10 cellular contexts compared by ENCODE assay signal in genomic region chr20:31664696-31665354, GRCh38. TPM values are rescaled to one million over a fixed set of nuclear protein-coding genes. Genes with fewer than 3 reads are reported as not detected.
DNase-seq lines count a peak whose midpoint lies in the region; ATAC-seq and TF ChIP-seq lines count a peak whose summit lies in the region.
"Had no signal": no experiment of that assay in that cellular context is flagged by ENCODE, and none has a peak within 500 bp of the region (broad histone marks: within the 10 kb centered on the region; RNA-seq: fewer than 3 reads in every experiment).

No MANE protein-coding gene starts in this region.

- H3K9me3 Mint-ChIP-seq in CD8-positive, alpha-beta T cell, result no peaks in the 10 kb centered on the region
- H3K9me3 Mint-ChIP-seq in progenitor cell of endocrine pancreas (ENCODE audit: low read depth), result no peaks in the 10 kb centered on the region
- no peaks in the 10 kb centered on the region for H3K9me3 Mint-ChIP-seq in CD4-positive, alpha-beta T cell

- H3K9me3 ChIP-seq in CD8-positive, alpha-beta T cell (ENCODE audit: low read length), result no peaks in the 10 kb centered on the region
- no peaks in the 10 kb centered on the region for H3K9me3 ChIP-seq in Panc1 (ENCODE audit: control insufficient read depth, insufficient read depth, low read depth, low read length)
- H3K9me3 ChIP-seq in CD4-positive, alpha-beta T cell (ENCODE audit: control insufficient read depth, low read length), result no peaks in the 10 kb centered on the region

- in situ Hi-C loops in Panc1 (cut with HindIII; ENCODE audit: low pct_unique_long_range_greater_than_20kb, low sequenced_read_pairs) (no loop called here), ACHN (cut with HindIII; ENCODE audit: low pct_ligation_motif_present, low pct_unique_long_range_greater_than_20kb, low sequenced_read_pairs) (no loop called here)

- no peaks in the 10 kb centered on the region for H3K27me3 Mint-ChIP-seq in CD8-positive, alpha-beta T cell (ENCODE audit: low read depth)
- no peaks in the 10 kb centered on the region for H3K27me3 Mint-ChIP-seq in progenitor cell of endocrine pancreas
- no peaks in the 10 kb centered on the region for H3K27me3 Mint-ChIP-seq in CD4-positive, alpha-beta T cell

- peaks cover 5% of the 10 kb centered on the region for H3K36me3 ChIP-seq in CD8-positive, alpha-beta T cell (ENCODE audit: insufficient read depth, low read length)
- H3K36me3 ChIP-seq in Panc1 (ENCODE audit: control insufficient read depth, insufficient read depth, low read length), result no peaks in the 10 kb centered on the region

- peaks cover 26% of the 10 kb centered on the region for H3K36me3 Mint-ChIP-seq in CD8-positive, alpha-beta T cell
- H3K36me3 Mint-ChIP-seq in progenitor cell of endocrine pancreas (ENCODE audit: insufficient read depth), result peaks cover 14% of the 10 kb centered on the region
- H3K36me3 Mint-ChIP-seq in CD4-positive, alpha-beta T cell (ENCODE audit: low read depth), result peaks cover 16% of the 10 kb centered on the region

- CTCF ChIA-PET in CD8-positive, alpha-beta T cell (lab: Charles Lee), result interaction anchor here (0.8 to 7.4 kb wide), 5 partner anchors 10 to 92 kb away, joined by 3 to 270 read pairs (median 3); partner anchors contain the start of gene BCL2L1
- CTCF ChIA-PET in Panc1 (lab: Charles Lee), result interaction anchor here (0.5 to 7.8 kb wide), 6 partner anchors 9 to 107 kb away, joined by 3 to 195 read pairs (median 12); partner anchors contain the start of gene BCL2L1
- CTCF ChIA-PET in CD4-positive, alpha-beta T cell (lab: Charles Lee), result interaction anchor here (7.3 kb wide), 1 partner anchor 57 kb away, joined by 197 read pairs; the partner anchor contains the start of gene BCL2L1

- intact Hi-C loops in CD8-positive, alpha-beta T cell (cut with DNase I, micrococcal nuclease), result loop anchor here in 1 of 2 experiments (5.0 kb wide), 2 partner anchors 103 to 153 kb away; partner anchors contain the start of gene HM13
- intact Hi-C loops in Panc1 (cut with micrococcal nuclease; ENCODE audit: unreplicated experiment), result no loop called here
- intact Hi-C loops in CD4-positive, alpha-beta T cell (cut with DNase I, micrococcal nuclease), result no loop called here

- no peak overlapping the region for H3K27ac ChIP-seq in CD8-positive, alpha-beta T cell (ENCODE audit: low read depth, low read length)
- H3K27ac ChIP-seq in Panc1 (ENCODE audit: low read length), result peak overlapping the region; percentile 46
- H3K27ac ChIP-seq in CD4-positive, alpha-beta T cell (ENCODE audit: low read depth, low read length), result no peak overlapping the region

- POLR2A ChIA-PET in CD8-positive, alpha-beta T cell (lab: Charles Lee), result interaction anchor here (0.8 to 2.5 kb wide), 2 partner anchors 10 to 59 kb away, joined by 4 to 21 read pairs; partner anchors contain the start of gene BCL2L1
- POLR2A ChIA-PET in Panc1 (lab: Charles Lee), result interaction anchor here (0.8 to 1.1 kb wide), 2 partner anchors 55 to 58 kb away, joined by 3 read pairs; partner anchors contain the start of gene BCL2L1
- POLR2A ChIA-PET in CD4-positive, alpha-beta T cell (lab: Charles Lee), result interaction anchor here (1.1 to 1.8 kb wide), 2 partner anchors 53 to 59 kb away, joined by 4 to 5 read pairs; no protein-coding TSS in a partner anchor

- peaks cover 37% of the 10 kb centered on the region for H3K4me1 ChIP-seq in CD8-positive, alpha-beta T cell (ENCODE audit: insufficient read depth, low read length)
- H3K4me1 ChIP-seq in Panc1 (ENCODE audit: control insufficient read depth, insufficient read depth, low read length), result peaks cover 42% of the 10 kb centered on the region

- H3K4me3 Mint-ChIP-seq in CD8-positive, alpha-beta T cell, result no peak overlapping the region
- no peak overlapping the region for H3K4me3 Mint-ChIP-seq in progenitor cell of endocrine pancreas (ENCODE audit: low read depth)
- H3K4me3 Mint-ChIP-seq in CD4-positive, alpha-beta T cell, result no peak overlapping the region

- no peak for DNase-seq in CD8-positive, alpha-beta T cell
- DNase-seq in Panc1 (ENCODE audit: low read depth, low spot score) (no peak), erythroblast (lab: John Stamatoyannopoulos, UW) (peak; percentile 48 to 63), progenitor cell of endocrine pancreas (ENCODE audit: low spot score, unreplicated experiment) (no peak), ACHN (no peak), NK-92 (lab: John Stamatoyannopoulos, UW; ENCODE audit: unreplicated experiment) (no peak)
- no peak for DNase-seq in CD4-positive, alpha-beta T cell
- DNase-seq: NCI-H526 treated with DMSO at 0.1 percent for 48 hours had no signal

- TF ChIP-seq POLR2A in erythroblast (IDR thresholded peaks at IDR 0.05; ENCODE audit: low read length), result no peak

- H3K4me1 Mint-ChIP-seq in CD8-positive, alpha-beta T cell (ENCODE audit: low read depth), result peaks cover 51% of the 10 kb centered on the region
- peaks cover 39% of the 10 kb centered on the region for H3K4me1 Mint-ChIP-seq in progenitor cell of endocrine pancreas (ENCODE audit: low read depth)
- H3K4me1 Mint-ChIP-seq in CD4-positive, alpha-beta T cell (ENCODE audit: low read depth), result peaks cover 38% of the 10 kb centered on the region

- no peak for TF ChIP-seq CTCF in CD8-positive, alpha-beta T cell (IDR thresholded peaks at IDR 0.05)
- no peak for TF ChIP-seq CTCF in Panc1 (IDR thresholded peaks at IDR 0.05)
- no peak for TF ChIP-seq CTCF in progenitor cell of endocrine pancreas (IDR thresholded peaks at IDR 0.05; ENCODE audit: unreplicated experiment)
- TF ChIP-seq CTCF in CD4-positive, alpha-beta T cell (IDR thresholded peaks at IDR 0.05), result no peak

- H3K27ac Mint-ChIP-seq in CD8-positive, alpha-beta T cell, result peak overlapping the region; percentile 86
- peak overlapping the region; percentile 96 for H3K27ac Mint-ChIP-seq in progenitor cell of endocrine pancreas
- H3K27ac Mint-ChIP-seq in CD4-positive, alpha-beta T cell, result no peak overlapping the region

- no peaks in the 10 kb centered on the region for H3K27me3 ChIP-seq in CD8-positive, alpha-beta T cell (ENCODE audit: insufficient read depth, low read length)
- no peaks in the 10 kb centered on the region for H3K27me3 ChIP-seq in Panc1 (ENCODE audit: control insufficient read depth, insufficient read depth, low read length)
- H3K27me3 ChIP-seq in CD4-positive, alpha-beta T cell (ENCODE audit: control insufficient read depth, insufficient read depth, low read length), result no peaks in the 10 kb centered on the region

- no peak for ATAC-seq in CD8-positive, alpha-beta T cell
- ATAC-seq in Panc1, result peak; percentile 41
- no peak for ATAC-seq in CD4-positive, alpha-beta T cell (ENCODE audit: poor library complexity)
- no peak for ATAC-seq in GM21576 (IDR thresholded peaks at IDR 0.05; ENCODE audit: unreplicated experiment)

- H3K4me3 ChIP-seq in CD8-positive, alpha-beta T cell (ENCODE audit: low read depth, low read length), result no peak overlapping the region
- no peak overlapping the region for H3K4me3 ChIP-seq in Panc1 (ENCODE audit: low read depth in 2 of 2, low read length in 2 of 2)

- BruUV-seq in Panc1 (replicated peaks; lab: Mats Ljungman, UMichigan), result no TSS peak

RNA-seq across cellular contexts. Expression of gene COX4I2, which starts 27.1 kb away (rescaled TPM):
- total RNA-seq in CD8-positive, alpha-beta T cell, result not detected
- total RNA-seq in Panc1 (2021; ENCODE audit: unreplicated experiment) (not detected), progenitor cell of endocrine pancreas (not detected in 2 replicates)
- polyA plus RNA-seq in Panc1 (2012; ENCODE audit: insufficient read length), result not detected
- total RNA-seq in CD4-positive, alpha-beta T cell, result not detected
- total RNA-seq: activated CD8-positive, alpha-beta memory T cell treated with anti-CD3 and anti-CD28 coated beads for 36 hours had no signal

RNA-seq across cellular contexts. Expression of gene BCL2L1, which starts 57.8 kb away (rescaled TPM):
- total RNA-seq in CD8-positive, alpha-beta T cell, result 1 to 10 TPM; 9.5 to 9.7 TPM
- total RNA-seq in Panc1 (2021; ENCODE audit: unreplicated experiment), result 150 TPM
- 127 TPM for polyA plus RNA-seq in Panc1 (2012; ENCODE audit: insufficient read length)
- 130 and 136 TPM in 2 replicates for total RNA-seq in progenitor cell of endocrine pancreas
- 10 to 100 TPM; 11.8 to 11.9 TPM for total RNA-seq in CD4-positive, alpha-beta T cell

RNA-seq across cellular contexts. Expression of gene ID1, which starts 59.7 kb away (rescaled TPM):
- 10 to 100 TPM in 1 of 2 experiments, 1 to 10 TPM in 1; 8.1 to 11.0 TPM for total RNA-seq in CD8-positive, alpha-beta T cell
- total RNA-seq in Panc1 (2021; ENCODE audit: unreplicated experiment) (152 TPM), progenitor cell of endocrine pancreas (322 and 326 TPM in 2 replicates)
- polyA plus RNA-seq in Panc1 (2012; ENCODE audit: insufficient read length), result 185 TPM
- total RNA-seq in CD4-positive, alpha-beta T cell, result 10 to 100 TPM; 22.8 to 24.2 TPM

Comparison
In these comparisons a context has a peak if more than half of its experiments do, and no peak if none do; other contexts are left out.
1. DNase-seq: peak in erythroblast (2 of 2); none in CD8-positive, alpha-beta T cell (0 of 7), Panc1 (single experiment), progenitor cell of endocrine pancreas (single experiment), CD4-positive, alpha-beta T cell (0 of 10), ACHN (single experiment) and NK-92 (single experiment).
2. RNA of gene BCL2L1, which starts 57.8 kb away (total RNA-seq): 150 TPM in Panc1 (single experiment) and 130 to 136 TPM in progenitor cell of endocrine pancreas; 11.8 to 11.9 TPM in CD4-positive, alpha-beta T cell and 9.5 to 9.7 TPM in CD8-positive, alpha-beta T cell; every median in the first group is over 10 times any median in the second.